8 cellular contexts compared by ENCODE assay signal in the genomic region with DNA sequence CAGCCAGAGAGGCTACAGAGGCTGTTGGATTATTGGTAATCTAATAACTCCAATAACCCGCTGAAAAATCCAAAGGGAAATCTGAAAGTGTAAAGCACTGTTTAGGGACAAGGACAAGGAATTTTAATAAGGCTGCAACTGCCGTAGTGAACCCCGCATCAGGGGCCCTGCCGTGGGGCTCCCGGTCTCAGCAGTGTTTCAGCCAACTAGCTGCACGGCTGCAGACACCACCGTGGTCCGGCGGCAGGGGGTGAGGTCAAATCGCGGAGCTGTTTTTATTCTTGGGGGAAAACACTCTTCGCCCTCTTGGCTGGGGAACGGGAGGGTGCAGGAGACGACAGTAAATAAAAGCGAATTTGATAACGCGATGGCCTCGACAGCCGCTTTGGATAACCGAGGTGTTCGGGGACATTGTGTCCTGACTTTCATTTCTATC. TPM values are rescaled to one million over a fixed set of nuclear protein-coding genes. Genes with fewer than 3 reads are reported as not detected.
DNase-seq lines count a peak whose midpoint lies in the region; ATAC-seq and TF ChIP-seq lines count a peak whose summit lies in the region.

No MANE protein-coding gene starts in this region.

- TF ChIP-seq CTCF in AG10803 (conservative IDR thresholded peaks at IDR 0.05; ENCODE audit: low read length): no peak
- no peak; the same call in 1 of the 2 replicates for TF ChIP-seq CTCF in OCI-LY1 (IDR thresholded peaks at IDR 0.05; ENCODE audit: low read length)
- TF ChIP-seq CTCF in MCF 10A (IDR thresholded peaks at IDR 0.05; ENCODE audit: unreplicated experiment): no peak
- no peak for TF ChIP-seq CTCF in right lobe of liver (IDR thresholded peaks at IDR 0.05)

- no peaks in the 10 kb centered on the region for H3K9me3 Mint-ChIP-seq in MCF 10A (ENCODE audit: unreplicated experiment)

- H3K9ac ChIP-seq in OCI-LY1 (ENCODE audit: low read length): peak overlapping the region; percentile 82

- H3K4me1 Mint-ChIP-seq in MCF 10A (ENCODE audit: insufficient read depth, unreplicated experiment): peaks cover 44% of the 10 kb centered on the region

- no peak overlapping the region for H2AFZ ChIP-seq in OCI-LY1 (ENCODE audit: low read length)

- H3K79me2 ChIP-seq in OCI-LY1 (ENCODE audit: insufficient read depth, low read length): peaks cover 100% of the 10 kb centered on the region

- CTCF ChIA-PET in MCF 10A (lab: Yijun Ruan, JAX): interaction anchor here (0.5 to 6.6 kb wide), 31 partner anchors 8 to 1496 kb away, joined by 3 to 240 read pairs (median 4); no protein-coding TSS in a partner anchor

- intact Hi-C loops in MCF 10A (cut with micrococcal nuclease) (loop anchor here (1.0 kb wide), 4 partner anchors 1302 to 1494 kb away; no protein-coding TSS in a partner anchor), right lobe of liver (cut with DNase I) (no loop called here)

- peaks cover 6% of the 10 kb centered on the region; the same call in 1 of the 2 replicates for H3F3A ChIP-seq in OCI-LY1 (ENCODE audit: insufficient read depth, low read length)

- H3K9me3 ChIP-seq in OCI-LY1 (ENCODE audit: low read length): no peaks in the 10 kb centered on the region
- H3K9me3 ChIP-seq in right lobe of liver: no peaks in the 10 kb centered on the region

- peak overlapping the region; percentile 100 for H3K27ac Mint-ChIP-seq in MCF 10A (ENCODE audit: low read depth, unreplicated experiment)

- no peaks in the 10 kb centered on the region for H3K9me2 ChIP-seq in OCI-LY1 (ENCODE audit: low read depth, low read length)

- TF ChIP-seq POLR2A in right lobe of liver (IDR thresholded peaks at IDR 0.05): no peak

- peaks cover 62% of the 10 kb centered on the region for H3K36me3 Mint-ChIP-seq in MCF 10A (ENCODE audit: insufficient read depth, unreplicated experiment)

- no peaks in the 10 kb centered on the region for H3K27me3 Mint-ChIP-seq in MCF 10A (ENCODE audit: insufficient read depth, unreplicated experiment)

- H3K4me2 ChIP-seq in OCI-LY1 (ENCODE audit: low read length): peak overlapping the region; percentile 83

- H3K36me3 ChIP-seq in OCI-LY1 (ENCODE audit: insufficient read depth, low read length) (peaks cover 98% of the 10 kb centered on the region), right lobe of liver (no peaks in the 10 kb centered on the region)

- BruUV-seq in MCF 10A (replicated peaks; lab: Mats Ljungman, UMichigan): no TSS peak

- H3K4me1 ChIP-seq in OCI-LY1 (ENCODE audit: insufficient read depth, low read length, severe bottlenecking): peaks cover 88% of the 10 kb centered on the region
- peaks cover 0 to 29% (median 10%) of the 10 kb centered on the region in 4 donors for H3K4me1 ChIP-seq in right lobe of liver

- peak overlapping the region; percentile 93 for H3K27ac ChIP-seq in OCI-LY1 (ENCODE audit: low read depth, low read length, poor library complexity, severe bottlenecking)
- H3K27ac ChIP-seq in right lobe of liver: peak overlapping the region; percentile 99 to 100 (median 99)

- peak overlapping the region; percentile 98 for H3K4me3 Mint-ChIP-seq in MCF 10A (ENCODE audit: unreplicated experiment)

- POLR2A ChIA-PET in MCF 10A (lab: Yijun Ruan, JAX): interaction anchor here (0.7 to 7.3 kb wide), 26 partner anchors 8 to 1412 kb away, joined by 3 to 234 read pairs (median 6); partner anchors contain the start of genes BCL6 and LPP

- WGBS in right lobe of liver (ENCODE audit: insufficient coverage, low coverage, low lambda C conversion rate, missing lambda C conversion rate): 0% methylated on average over 12 of the region's 21 CpGs

- H3K4me3 ChIP-seq in AG10803 (ENCODE audit: low read length) (peak overlapping the region; percentile 98), OCI-LY1 (ENCODE audit: low read depth, low read length, poor library complexity, severe bottlenecking) (peak overlapping the region; percentile 77), right lobe of liver (peak overlapping the region; percentile 67 to 73 (median 67))

- no peaks in the 10 kb centered on the region for H4K20me1 ChIP-seq in OCI-LY1 (ENCODE audit: insufficient read depth, low read length)

- ATAC-seq in right lobe of liver: peak in 2 of 4 donors; percentile 7 to 20
- no peak for ATAC-seq in stimulated activated naive CD8-positive, alpha-beta T cell treated with anti-CD3 and anti-CD28 coated beads, Interleukin-15, Interleukin-2, amounts not matched to agents 100 U/mL and 50 U/mL, for 24 hours
- ATAC-seq in HG03442 (IDR thresholded peaks at IDR 0.05; ENCODE audit: unreplicated experiment): no peak

- H3K27me3 ChIP-seq in OCI-LY1 (ENCODE audit: insufficient read depth, low read length) (no peaks in the 10 kb centered on the region), right lobe of liver (no peaks in the 10 kb centered on the region)

- DNase-seq in AG10803 (ENCODE audit: low read depth) (no peak), MCF 10A (ENCODE audit: unreplicated experiment) (no peak), right lobe of liver (peak in 2 of 3 donors; percentile 56 to 78), HPDE6-E6E7 (ENCODE audit: extremely low spot score) (no peak), DMS153 (lab: John Stamatoyannopoulos, UW) (no peak)
- DNase-seq in stimulated activated naive CD8-positive, alpha-beta T cell treated with anti-CD3 and anti-CD28 coated beads, Interleukin-15, Interleukin-2, amounts not matched to agents 100 U/mL and 50 U/mL, for 24 hours: peak; percentile 49

RNA-seq across cellular contexts. Expression of gene BCL6, which starts 6.1 kb away (rescaled TPM):
- total RNA-seq in MCF 10A (2022) (16.4 and 20.9 TPM in 2 replicates), right lobe of liver (10 to 100 TPM; 29.1 to 67.5 (median 41.8) TPM)

RNA-seq across cellular contexts. Expression of gene RTP2, which starts 36.8 kb away (rescaled TPM):
- not detected in 2 replicates for total RNA-seq in MCF 10A (2022)
- total RNA-seq in right lobe of liver: not detected

Comparison
In these comparisons a context has a peak if more than half of its experiments do, and no peak if none do; other contexts are left out.
1. DNase-seq: peak in right lobe of liver (2 of 3) and stimulated activated naive CD8-positive, alpha-beta T cell treated with anti-CD3 and anti-CD28 coated beads, Interleukin-15, Interleukin-2, amounts not matched to agents 100 U/mL and 50 U/mL, for 24 hours (single experiment); none in AG10803 (single experiment), MCF 10A (single experiment), HPDE6-E6E7 (single experiment) and DMS153 (single experiment).
2. Peak in every context shown above with its lines, with median percentiles within 50 percentile points of each other: H3K4me3 ChIP-seq.